18 cellular contexts compared by ENCODE assay signal in genomic region chr11:104965735-104966134, GRCh38. TPM values are rescaled to one million over a fixed set of nuclear protein-coding genes. Genes with fewer than 3 reads are reported as not detected.
DNase-seq lines count a peak whose midpoint lies in the region; ATAC-seq and TF ChIP-seq lines count a peak whose summit lies in the region.
"Had no signal": no experiment of that assay in that cellular context is flagged by ENCODE, and none has a peak within 500 bp of the region (broad histone marks: within the 10 kb centered on the region; RNA-seq: fewer than 3 reads in every experiment).

No MANE protein-coding gene starts in this region.

- no peaks in the 10 kb centered on the region for H3K27me3 Mint-ChIP-seq in activated T-cell treated with anti-CD3 and anti-CD28 coated beads, Interleukin-2, amount 50 U/mL, for 4 hours (ENCODE audit: low read depth)
- no peaks in the 10 kb centered on the region for H3K27me3 Mint-ChIP-seq in activated CD8-positive, alpha-beta T cell treated with anti-CD3 and anti-CD28 coated beads, Interleukin-2, amount 10 ng/mL, durations not matched to agents 7 days and 5 days (ENCODE audit: low read depth)

- H3K27ac ChIP-seq in esophagus squamous epithelium (peak overlapping the region in 3 of 4 donors; percentile 82 to 93 (median 82)), suprapubic skin (peak overlapping the region; percentile 12), RWPE1 (no peak overlapping the region)
- H3K27ac ChIP-seq: colonic mucosa, HL-60 had no signal

- peaks cover 62% of the 10 kb centered on the region for H3K4me1 Mint-ChIP-seq in activated T-cell treated with anti-CD3 and anti-CD28 coated beads, Interleukin-2, amount 50 U/mL, for 4 hours (ENCODE audit: low read depth)
- H3K4me1 Mint-ChIP-seq in activated CD8-positive, alpha-beta T cell treated with anti-CD3 and anti-CD28 coated beads, Interleukin-2, amount 10 ng/mL, durations not matched to agents 7 days and 5 days (ENCODE audit: low read depth): peaks cover 28% of the 10 kb centered on the region

- no peak for DNase-seq in activated T-cell treated with anti-CD3 and anti-CD28 coated beads, Interleukin-2, amount 50 U/mL, for 4 hours
- DNase-seq in activated T-cell treated with anti-CD3 and anti-CD28 coated beads, Interleukin-2, amount 50 U/mL, for 48 hours: no peak
- no peak for DNase-seq in activated CD8-positive, alpha-beta T cell treated with anti-CD3 and anti-CD28 coated beads, Interleukin-2, amount 10 ng/mL, durations not matched to agents 7 days and 5 days
- DNase-seq in esophagus squamous epithelium (lab: John Stamatoyannopoulos, UW) (no peak), suprapubic skin (ENCODE audit: low spot score in 2 of 2) (no peak), RWPE1 (ENCODE audit: low spot score) (no peak)
- no peak for DNase-seq in activated CD4-positive, CD25-positive, alpha-beta regulatory T cell treated with anti-CD3 and anti-CD28 coated beads, Interleukin-2, amount 50 U/mL, for 72 hours
- DNase-seq: amniotic stem cell, colonic mucosa, DMS153, Kasumi-1, mesenchymal stem cell, NCI-H187 treated with DMSO at 0.1 percent for 48 hours had no signal

- peak overlapping the region; percentile 17 for H3K27ac Mint-ChIP-seq in activated CD8-positive, alpha-beta T cell treated with anti-CD3 and anti-CD28 coated beads, Interleukin-2, amount 10 ng/mL, durations not matched to agents 7 days and 5 days

- H3K4me3 ChIP-seq in esophagus squamous epithelium (peak overlapping the region in 3 of 4 donors; percentile 18 to 69 (median 46)), suprapubic skin (peak overlapping the region; percentile 65)
- H3K4me3 ChIP-seq: HAP-1 had no signal

- no peak for ATAC-seq in activated T-cell treated with anti-CD3 and anti-CD28 coated beads, Interleukin-2, amount 50 U/mL, for 4 hours
- no peak for ATAC-seq in activated CD8-positive, alpha-beta T cell treated with anti-CD3 and anti-CD28 coated beads, Interleukin-2, amount 10 ng/mL, durations not matched to agents 7 days and 5 days
- no peak for ATAC-seq in HG03571 (IDR thresholded peaks at IDR 0.05; ENCODE audit: unreplicated experiment)

- intact Hi-C loops in esophagus squamous epithelium (cut with DNase I): no loop called here

- H3K9me3 Mint-ChIP-seq in activated T-cell treated with anti-CD3 and anti-CD28 coated beads, Interleukin-2, amount 50 U/mL, for 4 hours: no peaks in the 10 kb centered on the region
- peaks cover 21% of the 10 kb centered on the region for H3K9me3 Mint-ChIP-seq in activated CD8-positive, alpha-beta T cell treated with anti-CD3 and anti-CD28 coated beads, Interleukin-2, amount 10 ng/mL, durations not matched to agents 7 days and 5 days (ENCODE audit: insufficient read depth)

- POLR2A ChIA-PET in activated CD8-positive, alpha-beta T cell treated with anti-CD3 and anti-CD28 coated beads, Interleukin-2, amount 10 ng/mL, durations not matched to agents 7 days and 5 days (lab: Charles Lee): no interaction called here
- POLR2A ChIA-PET in RWPE1 (lab: Yijun Ruan, JAX; ENCODE audit: low non-redundant PET): no interaction called here

- H3K36me3 Mint-ChIP-seq in activated T-cell treated with anti-CD3 and anti-CD28 coated beads, Interleukin-2, amount 50 U/mL, for 4 hours (ENCODE audit: insufficient read depth): peaks cover 32% of the 10 kb centered on the region
- peaks cover 61% of the 10 kb centered on the region for H3K36me3 Mint-ChIP-seq in activated CD8-positive, alpha-beta T cell treated with anti-CD3 and anti-CD28 coated beads, Interleukin-2, amount 10 ng/mL, durations not matched to agents 7 days and 5 days (ENCODE audit: low read depth)

- CTCF ChIA-PET in activated CD8-positive, alpha-beta T cell treated with anti-CD3 and anti-CD28 coated beads, Interleukin-2, amount 10 ng/mL, durations not matched to agents 7 days and 5 days (lab: Charles Lee): interaction anchor here (0.8 kb wide), 1 partner anchor 19 kb away, joined by 3 read pairs; no protein-coding TSS in a partner anchor
- CTCF ChIA-PET in RWPE1 (lab: Yijun Ruan, JAX): interaction anchor here (0.7 kb wide), 1 partner anchor 367 kb away, joined by 4 read pairs; no protein-coding TSS in a partner anchor

- peak overlapping the region; percentile 65 for H3K4me3 Mint-ChIP-seq in activated T-cell treated with anti-CD3 and anti-CD28 coated beads, Interleukin-2, amount 50 U/mL, for 4 hours
- H3K4me3 Mint-ChIP-seq in activated CD8-positive, alpha-beta T cell treated with anti-CD3 and anti-CD28 coated beads, Interleukin-2, amount 10 ng/mL, durations not matched to agents 7 days and 5 days: no peak overlapping the region

- H3K27me3 ChIP-seq in esophagus squamous epithelium (no peaks in the 10 kb centered on the region), suprapubic skin (no peaks in the 10 kb centered on the region)
- H3K27me3 ChIP-seq: colonic mucosa had no signal

- H3K36me3 ChIP-seq in esophagus squamous epithelium (peaks cover 0 to 13% (median 0%) of the 10 kb centered on the region in 3 donors), suprapubic skin (peaks cover 7% of the 10 kb centered on the region)
- H3K36me3 ChIP-seq: colonic mucosa, HAP-1 had no signal

- peaks cover 15 to 52% (median 16%) of the 10 kb centered on the region in 3 donors for H3K4me1 ChIP-seq in esophagus squamous epithelium
- peaks cover 40% of the 10 kb centered on the region for H3K4me1 ChIP-seq in suprapubic skin
- H3K4me1 ChIP-seq: HAP-1 had no signal

- TF ChIP-seq POLR2A in esophagus squamous epithelium (IDR thresholded peaks at IDR 0.05): no peak
- TF ChIP-seq POLR2A in suprapubic skin (IDR thresholded peaks at IDR 0.05): no peak

- H3K9me3 ChIP-seq in esophagus squamous epithelium: no peaks in the 10 kb centered on the region
- H3K9me3 ChIP-seq in suprapubic skin: no peaks in the 10 kb centered on the region
- H3K9me3 ChIP-seq: colonic mucosa, HAP-1 had no signal

- WGBS in esophagus squamous epithelium, 2 donors: 74 to 75% methylated on average over 5 of the region's 5 CpGs
- WGBS in suprapubic skin: 55% methylated on average over 5 of the region's 5 CpGs

- TF ChIP-seq CTCF in esophagus squamous epithelium (IDR thresholded peaks at IDR 0.05) (no peak), suprapubic skin (IDR thresholded peaks at IDR 0.05) (no peak), RWPE1 (conservative IDR thresholded peaks at IDR 0.05; ENCODE audit: low read depth) (no peak)

- no peak for TF ChIP-seq EP300 in suprapubic skin (IDR thresholded peaks at IDR 0.05)

RNA-seq across cellular contexts. Expression of gene CASP4, which starts 2.6 kb away (rescaled TPM):
- total RNA-seq in activated T-cell treated with anti-CD3 and anti-CD28 coated beads, Interleukin-2, amount 50 U/mL, for 4 hours: 10 to 100 TPM; 46.0 to 64.1 (median 59.1) TPM
- total RNA-seq in activated CD8-positive, alpha-beta T cell treated with anti-CD3 and anti-CD28 coated beads, Interleukin-2, amount 10 ng/mL, durations not matched to agents 7 days and 5 days: 100 to 1,000 TPM; 102 to 111 TPM
- 100 to 1,000 TPM in 3 of 4 donors, 10 to 100 TPM in 1; 80.9 to 146 (median 115) TPM for total RNA-seq in esophagus squamous epithelium
- total RNA-seq in suprapubic skin: 100 to 1,000 TPM in 3 of 4 donors, 10 to 100 TPM in 1; 98.3 to 272 (median 129) TPM

RNA-seq across cellular contexts. Expression of gene CASP5, which starts 57.2 kb away (rescaled TPM):
- not detected for total RNA-seq in activated T-cell treated with anti-CD3 and anti-CD28 coated beads, Interleukin-2, amount 50 U/mL, for 4 hours
- not detected for total RNA-seq in activated CD8-positive, alpha-beta T cell treated with anti-CD3 and anti-CD28 coated beads, Interleukin-2, amount 10 ng/mL, durations not matched to agents 7 days and 5 days
- total RNA-seq in esophagus squamous epithelium (under 1 TPM in 1 of 4 donors, not detected in 3; 0.48 TPM), suprapubic skin (not detected)
- total RNA-seq: RPMI7951, smooth muscle cell had no signal
